Comparison of ENCODE assay signal across 37 cellular contexts in genomic region chr12:129110575-129110974, GRCh38.
"Had no signal": no experiment of that assay in that cellular context is flagged by ENCODE, and none has a peak within 500 bp of the region (broad histone marks: within the 10 kb centered on the region; RNA-seq: fewer than 3 reads in every experiment).

No MANE protein-coding gene starts in this region.

- H3K27ac Mint-ChIP-seq: activated B cell treated with CpG ODN at 0.5 μM for 24 hours; activated CD4-positive, alpha-beta memory T cell treated with anti-CD3 and anti-CD28 coated beads for 36 hours; activated CD4-positive, alpha-beta T cell treated with anti-CD3 and anti-CD28 coated beads, Interleukin-2, amount 10 ng/mL, durations not matched to agents 24 days and 14 days; activated CD8-positive, alpha-beta T cell treated with anti-CD3 and anti-CD28 coated beads for 36 hours; activated naive CD4-positive, alpha-beta T cell treated with anti-CD3 and anti-CD28 coated beads for 36 hours; activated naive CD4-positive, alpha-beta T cell treated with anti-CD3 and anti-CD28 coated beads, Interleukin-2, amount 50 U/mL, for 72 hours; activated naive CD8-positive, alpha-beta T cell treated with anti-CD3 and anti-CD28 coated beads for 36 hours; activated T-cell treated with anti-CD3 and anti-CD28 coated beads, Interleukin-2, amount 50 U/mL, for 72 hours; activated T-helper 1 cell treated with anti-CD3 and anti-CD28 coated beads, Interleukin-12 subunit alpha, Interleukin-12 subunit beta, Interleukin-2, Interleukin-4 antibody, amounts not matched to agents 30 ng/mL and 10 ng/mL and 1 ng/mL, durations not matched to agents 14 hours and 24 hours and 36 hours; activated T-helper 17 cell treated with anti-CD3 and anti-CD28 coated beads, Interleukin-2, amount 50 U/mL, for 72 hours; brain; T-cell; T-helper 1 cell treated with Interleukin-12 subunit alpha and Interleukin-12 subunit beta and Interleukin-4 antibody, amounts not matched to agents 30 μg/mL and 1 μg/mL, for 36 hours; T-helper 2 cell treated with Interferon-gamma antibody and Interleukin-4, amounts not matched to agents 5 μg/mL and 100 μg/mL, for 36 hours had no signal

- H3K4me3 ChIP-seq: adrenal gland, ascending aorta, cardiac muscle cell had no signal

- H3K27me3 Mint-ChIP-seq: activated B cell treated with CpG ODN at 0.5 μM for 24 hours; activated CD4-positive, alpha-beta memory T cell treated with anti-CD3 and anti-CD28 coated beads for 36 hours; activated CD4-positive, alpha-beta T cell treated with anti-CD3 and anti-CD28 coated beads, Interleukin-2, amount 10 ng/mL, durations not matched to agents 24 days and 14 days had no signal

- H3K9me3 ChIP-seq: adrenal gland, ascending aorta had no signal

- H3K36me3 Mint-ChIP-seq: activated CD4-positive, alpha-beta memory T cell treated with anti-CD3 and anti-CD28 coated beads for 36 hours; activated naive CD4-positive, alpha-beta T cell treated with anti-CD3 and anti-CD28 coated beads, Interleukin-2, amount 50 U/mL, for 72 hours; activated naive CD8-positive, alpha-beta T cell treated with anti-CD3 and anti-CD28 coated beads for 36 hours; brain; T-cell had no signal

- FAIRE-seq: bronchial epithelial cell, TTC549 had no signal

- H3K4me1 Mint-ChIP-seq: activated B cell treated with CpG ODN at 0.5 μM for 24 hours; activated CD4-positive, alpha-beta T cell treated with anti-CD3 and anti-CD28 coated beads, Interleukin-2, amount 10 ng/mL, durations not matched to agents 24 days and 14 days; activated naive CD8-positive, alpha-beta T cell treated with anti-CD3 and anti-CD28 coated beads for 36 hours; activated T-helper 17 cell treated with anti-CD3 and anti-CD28 coated beads, Interleukin-2, amount 50 U/mL, for 72 hours; brain; central memory CD8-positive, alpha-beta T cell; T-cell had no signal

- H3K27me3 ChIP-seq: adrenal gland, ascending aorta, cardiac muscle cell had no signal

- H3K36me3 ChIP-seq: adrenal gland, ascending aorta, cardiac muscle cell had no signal

- ATAC-seq: activated CD8-positive, alpha-beta T cell treated with anti-CD3 and anti-CD28 coated beads for 36 hours; activated naive CD4-positive, alpha-beta T cell treated with anti-CD3 and anti-CD28 coated beads, Interleukin-2, amount 50 U/mL, for 72 hours; activated T-cell treated with anti-CD3 and anti-CD28 coated beads, Interleukin-2, amount 50 U/mL, for 4 hours; activated T-cell treated with anti-CD3 and anti-CD28 coated beads, Interleukin-2, amount 50 U/mL, for 72 hours; activated T-helper 17 cell treated with anti-CD3 and anti-CD28 coated beads, Interleukin-2, amount 50 U/mL, for 72 hours; T-cell had no signal

- H3K27ac ChIP-seq: adrenal gland, ascending aorta, cardiac muscle cell, VCaP had no signal

- H3K4me1 ChIP-seq: adrenal gland, ascending aorta had no signal

- H3K4me3 Mint-ChIP-seq: activated B cell treated with CpG ODN at 0.5 μM for 24 hours; activated CD4-positive, alpha-beta memory T cell treated with anti-CD3 and anti-CD28 coated beads for 36 hours; activated CD4-positive, alpha-beta T cell treated with anti-CD3 and anti-CD28 coated beads, Interleukin-2, amount 10 ng/mL, durations not matched to agents 24 days and 14 days; activated CD8-positive, alpha-beta T cell treated with anti-CD3 and anti-CD28 coated beads for 36 hours; activated naive CD4-positive, alpha-beta T cell treated with anti-CD3 and anti-CD28 coated beads for 36 hours; activated naive CD8-positive, alpha-beta T cell treated with anti-CD3 and anti-CD28 coated beads for 36 hours; activated T-cell treated with anti-CD3 and anti-CD28 coated beads, Interleukin-2, amount 50 U/mL, for 4 hours; activated T-cell treated with anti-CD3 and anti-CD28 coated beads, Interleukin-2, amount 50 U/mL, for 72 hours; activated T-helper 1 cell treated with anti-CD3 and anti-CD28 coated beads, Interleukin-12 subunit alpha, Interleukin-12 subunit beta, Interleukin-2, Interleukin-4 antibody, amounts not matched to agents 30 ng/mL and 10 ng/mL and 1 ng/mL, durations not matched to agents 14 hours and 24 hours and 36 hours; activated T-helper 17 cell treated with anti-CD3 and anti-CD28 coated beads, Interleukin-2, amount 50 U/mL, for 72 hours; brain; central memory CD8-positive, alpha-beta T cell; T-cell; T-helper 1 cell treated with Interleukin-12 subunit alpha and Interleukin-12 subunit beta and Interleukin-4 antibody, amounts not matched to agents 30 μg/mL and 1 μg/mL, for 36 hours; T-helper 2 cell treated with Interferon-gamma antibody and Interleukin-4, amounts not matched to agents 5 μg/mL and 100 μg/mL, for 36 hours had no signal

- H3K9me3 Mint-ChIP-seq: central memory CD8-positive, alpha-beta T cell had no signal

- DNase-seq: activated B cell treated with CpG ODN at 0.5 μM for 24 hours; activated CD4-positive, alpha-beta memory T cell treated with anti-CD3 and anti-CD28 coated beads for 36 hours; activated CD4-positive, alpha-beta T cell treated with anti-CD3 and anti-CD28 coated beads for 4 hours; activated CD4-positive, alpha-beta T cell treated with anti-CD3 and anti-CD28 coated beads, Interleukin-2, amount 10 ng/mL, durations not matched to agents 24 days and 14 days; activated CD4-positive, alpha-beta T cell treated with anti-CD3 and anti-CD28 coated beads, Interleukin-2, amount 50 U/mL, for 1 hour; activated CD4-positive, alpha-beta T cell treated with anti-CD3 and anti-CD28 coated beads, Interleukin-2, amount 50 U/mL, for 4 hours; activated CD4-positive, CD25-positive, alpha-beta regulatory T cell treated with anti-CD3 and anti-CD28 coated beads, Interleukin-2, amount 50 U/mL, for 72 hours; activated CD8-positive, alpha-beta T cell treated with anti-CD3 and anti-CD28 coated beads for 36 hours; activated effector memory CD4-positive, alpha-beta T cell treated with anti-CD3 and anti-CD28 coated beads, Interleukin-2, amount 50 U/mL, for 16 hours; activated gamma-delta T cell treated with Interleukin-2 at 50 U/mL for 16 hours; activated naive CD4-positive, alpha-beta T cell; activated naive CD4-positive, alpha-beta T cell treated with anti-CD3 and anti-CD28 coated beads for 36 hours; activated naive CD4-positive, alpha-beta T cell treated with anti-CD3 and anti-CD28 coated beads, Interleukin-2, amount 50 U/mL, for 16 hours; activated naive CD8-positive, alpha-beta T cell treated with anti-CD3 and anti-CD28 coated beads for 36 hours; activated T-cell treated with anti-CD3 and anti-CD28 coated beads for 4 hours; activated T-cell treated with anti-CD3 and anti-CD28 coated beads, Interleukin-2, amount 50 U/mL, for 1 hour; activated T-cell treated with anti-CD3 and anti-CD28 coated beads, Interleukin-2, amount 50 U/mL, for 4 hours; activated T-cell treated with anti-CD3 and anti-CD28 coated beads, Interleukin-2, amount 50 U/mL, for 72 hours; adrenal gland; amniotic stem cell; caudate nucleus; cerebellar nuclear complex; T-cell; T-helper 2 cell; T-helper 9 cell had no signal
